ENCODE assay signal across 2 cellular contexts in genomic region chr17:15952916-15953865, GRCh38.
TF ChIP-seq lines count a peak whose summit lies in the region.

No MANE protein-coding gene starts in this region.

TF ChIP-seq in K562, 482 proteins besides CTCF, POLR2A, EP300 and RAD21:
- no peak for TF ChIP-seq ZBED1 (IDR thresholded peaks at IDR 0.05)
- TF ChIP-seq ETV6 (IDR thresholded peaks at IDR 0.05; ENCODE audit: borderline replicate concordance in 1 of 2, low read depth in 2 of 2, low read length in 1 of 2): no peak
- TF ChIP-seq ETV6 (CRISPR knock-in tag; IDR thresholded peaks at IDR 0.05; ENCODE audit: borderline replicate concordance): no peak
- TF ChIP-seq ZNF140 (CRISPR knock-in tag; IDR thresholded peaks at IDR 0.05): no peak
- peak; percentile 61 for TF ChIP-seq C11orf30 (IDR thresholded peaks at IDR 0.05; ENCODE audit: low read depth)
- no peak for TF ChIP-seq RAD51 (IDR thresholded peaks at IDR 0.05; ENCODE audit: borderline replicate concordance, low read depth)
- TF ChIP-seq ZNF316 (IDR thresholded peaks at IDR 0.05): peak; percentile 65

TF ChIP-seq in WTC11, 78 proteins besides CTCF, POLR2A, EP300 and RAD21:
- TF ChIP-seq NFATC4 (CRISPR knock-in tag; IDR thresholded peaks at IDR 0.05) (no peak), NFYB (CRISPR knock-in tag; conservative IDR thresholded peaks at IDR 0.05; ENCODE audit: low read depth) (no peak), FOXK1 (CRISPR knock-in tag; IDR thresholded peaks at IDR 0.05) (no peak), RORB (CRISPR knock-in tag; IDR thresholded peaks at IDR 0.05) (no peak), OVOL2 (CRISPR knock-in tag; IDR thresholded peaks at IDR 0.05; ENCODE audit: borderline replicate concordance) (no peak), CDX4 (CRISPR knock-in tag; IDR thresholded peaks at IDR 0.05; ENCODE audit: borderline replicate concordance) (no peak), USF1 (CRISPR knock-in tag; IDR thresholded peaks at IDR 0.05) (no peak)
